1 cellular context compared by ENCODE assay signal in genomic region chr10:30542001-30542861, GRCh38.
TF ChIP-seq lines count a peak whose summit lies in the region.

No MANE protein-coding gene starts in this region.

TF ChIP-seq in HepG2, 621 proteins besides CTCF, POLR2A, EP300 and RAD21 (continued from another document and continues in another):
- TF ChIP-seq TRIM22 (IDR thresholded peaks at IDR 0.05) (no peak), SALL1 (CRISPR knock-in tag; IDR thresholded peaks at IDR 0.05) (peak; percentile 97), DMAP1 (CRISPR knock-in tag; IDR thresholded peaks at IDR 0.05) (peak; percentile 76; the same call in 1 of the 2 replicates), SRSF9 (IDR thresholded peaks at IDR 0.05; ENCODE audit: borderline replicate concordance, insufficient read depth, low read depth, low read length, poor library complexity, severe bottlenecking) (no peak), HNRNPUL1 (IDR thresholded peaks at IDR 0.05; ENCODE audit: low read depth, low read length) (no peak), JDP2 (CRISPR knock-in tag; IDR thresholded peaks at IDR 0.05; ENCODE audit: borderline replicate concordance) (peak; percentile 76; the same call in 1 of the 2 replicates), ZSCAN31 (CRISPR knock-in tag; IDR thresholded peaks at IDR 0.05; ENCODE audit: low read depth) (peak; percentile 74), CC2D1A (CRISPR knock-in tag; IDR thresholded peaks at IDR 0.05) (no peak), DRAP1 (CRISPR knock-in tag; IDR thresholded peaks at IDR 0.05) (peak; percentile 40), CHD4 (IDR thresholded peaks at IDR 0.05; ENCODE audit: borderline replicate concordance, low read length) (no peak), ESRRA (CRISPR knock-in tag; IDR thresholded peaks at IDR 0.05; ENCODE audit: low read depth) (0 out of 2 replicates have a peak, but pooled peaks have one; percentile 66), BRD4 (CRISPR knock-in tag; IDR thresholded peaks at IDR 0.05) (no peak), ZNF788 (CRISPR knock-in tag; IDR thresholded peaks at IDR 0.05; ENCODE audit: borderline replicate concordance) (peak; percentile 56; the same call in 1 of the 2 replicates), RBM22 (optimal IDR thresholded peaks at IDR 0.05; ENCODE audit: low read length) (no peak), IRF9 (CRISPR knock-in tag; IDR thresholded peaks at IDR 0.05; ENCODE audit: borderline replicate concordance) (peak; percentile 71; the same call in 1 of the 2 replicates), PRMT3 (CRISPR knock-in tag; IDR thresholded peaks at IDR 0.05; ENCODE audit: borderline replicate concordance, low read depth) (no peak), MTERF4 (CRISPR knock-in tag; IDR thresholded peaks at IDR 0.05) (no peak), IRF2 (CRISPR knock-in tag; IDR thresholded peaks at IDR 0.05) (peak; percentile 69), JUNB (CRISPR knock-in tag; IDR thresholded peaks at IDR 0.05; ENCODE audit: borderline replicate concordance) (peak; percentile 85), ZNF564 (CRISPR knock-in tag; IDR thresholded peaks at IDR 0.05) (no peak), ZNF816 (CRISPR knock-in tag; IDR thresholded peaks at IDR 0.05; ENCODE audit: borderline replicate concordance) (no peak), ZNF800 (CRISPR knock-in tag; IDR thresholded peaks at IDR 0.05) (no peak), MLX (CRISPR knock-in tag; IDR thresholded peaks at IDR 0.05) (peak; percentile 82), HBP1 (CRISPR knock-in tag; IDR thresholded peaks at IDR 0.05; ENCODE audit: low read depth) (no peak), ZNF460 (CRISPR knock-in tag; IDR thresholded peaks at IDR 0.05; ENCODE audit: borderline replicate concordance) (no peak; the same call in 1 of the 2 replicates), ZNF607 (CRISPR knock-in tag; IDR thresholded peaks at IDR 0.05; ENCODE audit: borderline replicate concordance) (no peak), KLF15 (CRISPR knock-in tag; IDR thresholded peaks at IDR 0.05; ENCODE audit: borderline replicate concordance) (no peak), ZNF616 (CRISPR knock-in tag; IDR thresholded peaks at IDR 0.05; ENCODE audit: low read depth) (no peak), ZBTB25 (CRISPR knock-in tag; IDR thresholded peaks at IDR 0.05) (peak; percentile 79), SP140L (CRISPR knock-in tag; IDR thresholded peaks at IDR 0.05; ENCODE audit: borderline replicate concordance) (peak; percentile 84; the same call in 1 of the 2 replicates), ZNF256 (CRISPR knock-in tag; conservative IDR thresholded peaks at IDR 0.05) (no peak; the same call in 1 of the 2 replicates), RFX1 (IDR thresholded peaks at IDR 0.05) (no peak), ZNF367 (CRISPR knock-in tag; IDR thresholded peaks at IDR 0.05; ENCODE audit: borderline replicate concordance) (no peak), ZNF782 (CRISPR knock-in tag; IDR thresholded peaks at IDR 0.05; ENCODE audit: borderline replicate concordance) (no peak), ZNF710 (CRISPR knock-in tag; IDR thresholded peaks at IDR 0.05; ENCODE audit: borderline replicate concordance) (0 out of 2 replicates have a peak, but pooled peaks have one; percentile 19), ZNF646 (CRISPR knock-in tag; IDR thresholded peaks at IDR 0.05) (peak; percentile 38; the same call in 1 of the 2 replicates), THAP11 (CRISPR knock-in tag; IDR thresholded peaks at IDR 0.05) (peak; percentile 81), ZNF10 (CRISPR knock-in tag; IDR thresholded peaks at IDR 0.05; ENCODE audit: borderline replicate concordance, low read depth) (no peak), BRCA1 (CRISPR knock-in tag; IDR thresholded peaks at IDR 0.05) (no peak; the same call in 1 of the 2 replicates), HNF4A (CRISPR knock-in tag; IDR thresholded peaks at IDR 0.05) (peak; percentile 81), UBTF (CRISPR knock-in tag; IDR thresholded peaks at IDR 0.05) (no peak)
